Comparison of ENCODE assay signal across 11 cellular contexts in the genomic region with DNA sequence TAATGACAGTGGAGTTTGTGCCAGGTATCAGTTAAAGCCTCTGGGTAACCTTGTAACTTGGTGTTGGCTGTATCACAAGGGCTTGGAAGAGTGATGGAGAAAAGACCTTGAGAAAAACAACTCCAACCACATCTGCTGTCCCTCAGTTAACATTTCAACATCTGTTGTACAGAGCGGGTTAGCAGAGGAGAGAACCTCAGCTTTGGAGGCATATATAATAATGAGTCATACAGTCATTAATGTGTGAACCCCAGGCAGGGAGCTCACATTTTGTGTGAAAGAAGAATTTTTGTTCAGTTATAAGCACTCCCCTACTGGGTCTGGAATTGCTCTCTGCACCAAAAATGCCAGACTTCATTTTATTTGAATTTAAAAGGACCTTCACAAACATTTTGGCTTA.
"Had no signal": no experiment of that assay in that cellular context is flagged by ENCODE, and none has a peak within 500 bp of the region (broad histone marks: within the 10 kb centered on the region; RNA-seq: fewer than 3 reads in every experiment).

No MANE protein-coding gene starts in this region.

- ATAC-seq: heart left ventricle; natural killer cell treated with Interleukin-12 subunit alpha and Interleukin-12 subunit beta and Interleukin-15 and Interleukin-18, amount 100 ng/mL, for 72 hours; sciatic nerve had no signal

- DNase-seq: activated B cell treated with CpG ODN at 0.5 μM for 24 hours; activated CD4-positive, alpha-beta T cell treated with anti-CD3 and anti-CD28 coated beads, Interleukin-2, amount 10 ng/mL, durations not matched to agents 24 days and 14 days; activated naive CD4-positive, alpha-beta T cell; dorsolateral prefrontal cortex; heart left ventricle; stimulated activated CD4-positive, alpha-beta T cell treated with anti-CD3 and anti-CD28 coated beads, Interleukin-4, amount 100 ng/mL, for 1 hour; stimulated activated CD8-positive, alpha-beta memory T cell treated with anti-CD3 and anti-CD28 coated beads, Interleukin-4, amount 100 ng/mL, for 48 hours had no signal

- H3K4me3 ChIP-seq: breast epithelium, dorsolateral prefrontal cortex, esophagus muscularis mucosa, heart left ventricle had no signal
